Comparison of ENCODE assay signal across 9 cellular contexts in the genomic region with DNA sequence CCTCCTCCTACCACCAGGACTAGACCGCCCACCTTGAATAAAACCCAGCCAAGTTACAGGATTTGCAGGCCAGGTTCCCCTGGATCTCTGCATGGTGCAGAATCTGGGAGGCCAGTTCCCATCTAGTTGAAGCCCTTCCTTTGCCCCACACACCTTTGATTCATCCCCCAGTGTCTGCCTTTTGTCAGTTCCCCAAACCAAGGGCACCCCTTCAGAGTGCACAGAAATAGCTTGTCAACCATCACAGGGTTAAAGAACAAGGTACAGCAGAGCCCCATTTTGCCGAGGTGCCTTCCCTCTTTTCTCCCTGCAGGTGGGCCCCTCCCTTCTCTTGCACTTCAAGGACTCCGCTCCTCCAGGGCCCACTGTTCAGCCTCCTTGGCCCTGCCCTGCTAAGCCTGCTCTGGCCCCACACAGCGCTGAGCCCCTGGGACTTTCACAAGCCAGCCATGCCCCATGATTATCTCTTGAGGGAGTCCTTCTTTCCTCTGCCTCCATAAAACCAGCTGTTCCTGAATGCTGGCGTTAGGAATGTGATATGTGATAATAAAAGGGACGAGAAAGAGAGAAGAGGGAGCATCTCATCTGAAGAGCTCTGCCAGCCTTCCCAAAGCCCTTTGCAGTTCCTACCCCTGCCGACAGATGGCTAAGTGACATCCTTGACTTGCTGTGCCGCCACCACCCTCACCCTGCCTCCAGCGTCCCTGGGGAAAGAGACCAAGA.
DNase-seq lines count a peak whose midpoint lies in the region; ATAC-seq, FAIRE-seq and TF ChIP-seq lines count a peak whose summit lies in the region.
"Had no signal": no experiment of that assay in that cellular context is flagged by ENCODE, and none has a peak within 500 bp of the region (broad histone marks: within the 10 kb centered on the region; RNA-seq: fewer than 3 reads in every experiment).

No MANE protein-coding gene starts in this region.

- H3K4me2 ChIP-seq in PC-3 (ENCODE audit: low read length): no peak overlapping the region

- CTCF ChIA-PET in PC-3 (lab: Charles Lee): no interaction called here

- H3K9me3 Mint-ChIP-seq in neural crest cell: no peaks in the 10 kb centered on the region

- DNase-seq in activated CD4-positive, alpha-beta T cell treated with anti-CD3 and anti-CD28 coated beads for 24 hours (ENCODE audit: low read depth in 2 of 2): peak; percentile 19 to 43
- no peak for DNase-seq in activated CD4-positive, alpha-beta T cell treated with anti-CD3 and anti-CD28 coated beads for 1 hour
- DNase-seq in PC-3 (peak; percentile 34), bronchial epithelial cell (ENCODE audit: low read depth) (no peak), neural crest cell (ENCODE audit: low read depth, low spot score) (peak; percentile 36), NCI-H2107 treated with DMSO at 0.1 percent for 48 hours (lab: John Stamatoyannopoulos, UW; ENCODE audit: unreplicated experiment) (no peak)
- DNase-seq: DND-41 had no signal

- no peak for FAIRE-seq in bronchial epithelial cell (lab: Jason Lieb, UNC)

- H3K9me2 ChIP-seq in PC-3 (replicated peaks; ENCODE audit: low read length): no peaks in the 10 kb centered on the region

- H3K27ac ChIP-seq in PC-3 (ENCODE audit: low read length): no peak overlapping the region

- H3K4me3 ChIP-seq in PC-3 (ENCODE audit: low read length): no peak overlapping the region
- H3K4me3 ChIP-seq in bronchial epithelial cell (ENCODE audit: low read depth, low read length): no peak overlapping the region

- no peak overlapping the region for H3K9ac ChIP-seq in PC-3 (ENCODE audit: low read length)

- peaks cover 9% of the 10 kb centered on the region for H3K4me1 ChIP-seq in PC-3 (ENCODE audit: insufficient read depth, low read length)

- no TSS peak for BruUV-seq in PC-3 (replicated peaks; lab: Mats Ljungman, UMichigan)

- H2AFZ ChIP-seq in PC-3 (ENCODE audit: low read length): no peak overlapping the region

- H3K27ac Mint-ChIP-seq in neural crest cell (ENCODE audit: unreplicated experiment): no peak overlapping the region

- no peaks in the 10 kb centered on the region for H3F3A ChIP-seq in PC-3 (ENCODE audit: low read length, unreplicated experiment)

- peaks cover 14% of the 10 kb centered on the region for H3K27me3 Mint-ChIP-seq in neural crest cell (ENCODE audit: low read depth)

- no peaks in the 10 kb centered on the region for H4K20me1 ChIP-seq in PC-3 (ENCODE audit: low read length)

- H3K79me2 ChIP-seq in PC-3 (ENCODE audit: low read length): no peaks in the 10 kb centered on the region

- H3K27me3 ChIP-seq in PC-3 (ENCODE audit: low read length) (no peaks in the 10 kb centered on the region), bronchial epithelial cell (ENCODE audit: control insufficient read depth, insufficient read depth, low read length) (no peaks in the 10 kb centered on the region)

- ATAC-seq in PC-3 (no peak), GM21717 (IDR thresholded peaks at IDR 0.05; ENCODE audit: unreplicated experiment) (no peak), GM21515 (IDR thresholded peaks at IDR 0.05; ENCODE audit: unreplicated experiment) (no peak)

- H3K36me3 ChIP-seq in PC-3 (ENCODE audit: low read depth, low read length) (no peaks in the 10 kb centered on the region), bronchial epithelial cell (ENCODE audit: control insufficient read depth, insufficient read depth, low read length) (no peaks in the 10 kb centered on the region)

- H3K9me3 ChIP-seq in PC-3 (ENCODE audit: low read length): no peaks in the 10 kb centered on the region

- POLR2A ChIA-PET in PC-3 (lab: Charles Lee; ENCODE audit: unreplicated experiment): no interaction called here

- no peak overlapping the region for H3K4me3 Mint-ChIP-seq in neural crest cell

- intact Hi-C loops in PC-3 (cut with micrococcal nuclease): no loop called here

- no peaks in the 10 kb centered on the region for H3K36me3 Mint-ChIP-seq in neural crest cell (ENCODE audit: low read depth)

- TF ChIP-seq CTCF in PC-3 (conservative IDR thresholded peaks at IDR 0.05; ENCODE audit: low read depth, low read length) (peak; percentile 48; the same call in 1 of the 2 replicates), bronchial epithelial cell (IDR thresholded peaks at IDR 0.05; ENCODE audit: insufficient read depth, low read length, severe bottlenecking) (peak; percentile 62), neural crest cell (conservative IDR thresholded peaks at IDR 0.05) (peak; percentile 62)

- peaks cover 60% of the 10 kb centered on the region for H3K4me1 Mint-ChIP-seq in neural crest cell

Comparison
In these comparisons a context has a peak if more than half of its experiments do, and no peak if none do; other contexts are left out.
1. DNase-seq: peak in activated CD4-positive, alpha-beta T cell treated with anti-CD3 and anti-CD28 coated beads for 24 hours (2 of 2), PC-3 (single experiment) and neural crest cell (single experiment); none in activated CD4-positive, alpha-beta T cell treated with anti-CD3 and anti-CD28 coated beads for 1 hour (single experiment), bronchial epithelial cell (single experiment) and NCI-H2107 treated with DMSO at 0.1 percent for 48 hours (single experiment).
2. Peak in every context shown above with its lines, with median percentiles within 50 percentile points of each other: CTCF ChIP-seq.